ENCODE assay signal across 23 cellular contexts in genomic region chr10:116721048-116721897, GRCh38. TPM values are rescaled to one million over a fixed set of nuclear protein-coding genes. Genes with fewer than 3 reads are reported as not detected.
DNase-seq lines count a peak whose midpoint lies in the region; ATAC-seq lines count a peak whose summit lies in the region.
"Had no signal": no experiment of that assay in that cellular context is flagged by ENCODE, and none has a peak within 500 bp of the region (broad histone marks: within the 10 kb centered on the region; RNA-seq: fewer than 3 reads in every experiment).

No MANE protein-coding gene starts in this region.

- in situ Hi-C loops in HAP-1 (cut with MboI; ENCODE audit: low sequenced_read_pairs): no loop called here

- peak overlapping the region; percentile 75 for H3K27ac ChIP-seq in SJSA1
- H3K27ac ChIP-seq: neutrophil, Peyer's patch, SJCRH30, spleen had no signal

- H3K36me3 ChIP-seq in HAP-1 (replicated peaks): no peaks in the 10 kb centered on the region
- H3K36me3 ChIP-seq in SJSA1: no peaks in the 10 kb centered on the region
- H3K36me3 ChIP-seq: adrenal gland, neutrophil, Peyer's patch, SJCRH30, spleen, tibial nerve had no signal

- intact Hi-C loops in posterior vena cava (cut with DNase I): loop anchor here in 1 of 2 donors (1.0 kb wide), 1 partner anchor 20 kb away; no protein-coding TSS in a partner anchor

- no peaks in the 10 kb centered on the region for H3K9me3 ChIP-seq in HAP-1
- H3K9me3 ChIP-seq in SJSA1 (replicated peaks): no peaks in the 10 kb centered on the region
- H3K9me3 ChIP-seq: adrenal gland, neutrophil, Peyer's patch, SJCRH30, spleen, tibial nerve had no signal

- H3K27me3 ChIP-seq in HAP-1 (ENCODE audit: low read depth): no peaks in the 10 kb centered on the region
- no peaks in the 10 kb centered on the region for H3K27me3 ChIP-seq in SJSA1 (replicated peaks)
- H3K27me3 ChIP-seq: adrenal gland, Peyer's patch, tibial nerve had no signal

- DNase-seq in HAP-1 (ENCODE audit: low spot score in 2 of 2) (peak; percentile 64 to 66), SJSA1 (ENCODE audit: low read depth in 1 of 2, low spot score in 2 of 2) (no peak), kidney glomerular epithelial cell (lab: John Stamatoyannopoulos, UW) (peak; percentile 51), posterior vena cava (ENCODE audit: low spot score) (peak; percentile 29), AG20443 (ENCODE audit: low spot score) (no peak)
- DNase-seq: activated CD4-positive, alpha-beta T cell treated with anti-CD3 and anti-CD28 coated beads for 48 hours; CD8-positive, alpha-beta T cell; DMS79 treated with DMSO at 0.1 percent for 48 hours; HFFc6; NCI-H2081; NCI-H446 treated with DMSO at 0.1 percent for 48 hours; Peyer's patch; SJCRH30; stimulated activated CD4-positive, alpha-beta T cell treated with anti-CD3 and anti-CD28 coated beads, Interleukin-4, amount 100 ng/mL, for 4 hours had no signal

- ATAC-seq in GM21381 (IDR thresholded peaks at IDR 0.05; ENCODE audit: unreplicated experiment): no peak
- ATAC-seq in HG03520 (IDR thresholded peaks at IDR 0.05; ENCODE audit: unreplicated experiment): no peak
- no peak for ATAC-seq in HG03280 (IDR thresholded peaks at IDR 0.05; ENCODE audit: unreplicated experiment)
- ATAC-seq: activated T-helper 17 cell treated with anti-CD3 and anti-CD28 coated beads, Interleukin-2, amount 50 U/mL, for 72 hours; CD8-positive, alpha-beta T cell; GM12878 had no signal

- H3K4me3 ChIP-seq in HAP-1 (no peak overlapping the region), SJSA1 (no peak overlapping the region)
- H3K4me3 ChIP-seq: adrenal gland, GM12878, Peyer's patch, SJCRH30, spleen, tibial nerve had no signal

- H3K4me1 ChIP-seq in HAP-1 (peaks cover 17% of the 10 kb centered on the region), SJSA1 (replicated peaks) (peaks cover 44% of the 10 kb centered on the region)
- H3K4me1 ChIP-seq: SJCRH30 had no signal

RNA-seq across cellular contexts. Expression of gene HSPA12A, which starts 21.1 kb away (rescaled TPM):
- 5.2 and 9.0 TPM in 2 replicates for total RNA-seq in SJSA1 (2014; rRNA removed; shearing (Covaris generic))
- 10 to 100 TPM; 20.5 to 20.8 TPM for total RNA-seq in posterior vena cava

Comparison
In these comparisons a context has a peak if more than half of its experiments do, and no peak if none do; other contexts are left out.
1. DNase-seq: peak in HAP-1 (2 of 2), kidney glomerular epithelial cell (single experiment) and posterior vena cava (single experiment); none in SJSA1 (0 of 2) and AG20443 (single experiment).